In the genomic region with DNA sequence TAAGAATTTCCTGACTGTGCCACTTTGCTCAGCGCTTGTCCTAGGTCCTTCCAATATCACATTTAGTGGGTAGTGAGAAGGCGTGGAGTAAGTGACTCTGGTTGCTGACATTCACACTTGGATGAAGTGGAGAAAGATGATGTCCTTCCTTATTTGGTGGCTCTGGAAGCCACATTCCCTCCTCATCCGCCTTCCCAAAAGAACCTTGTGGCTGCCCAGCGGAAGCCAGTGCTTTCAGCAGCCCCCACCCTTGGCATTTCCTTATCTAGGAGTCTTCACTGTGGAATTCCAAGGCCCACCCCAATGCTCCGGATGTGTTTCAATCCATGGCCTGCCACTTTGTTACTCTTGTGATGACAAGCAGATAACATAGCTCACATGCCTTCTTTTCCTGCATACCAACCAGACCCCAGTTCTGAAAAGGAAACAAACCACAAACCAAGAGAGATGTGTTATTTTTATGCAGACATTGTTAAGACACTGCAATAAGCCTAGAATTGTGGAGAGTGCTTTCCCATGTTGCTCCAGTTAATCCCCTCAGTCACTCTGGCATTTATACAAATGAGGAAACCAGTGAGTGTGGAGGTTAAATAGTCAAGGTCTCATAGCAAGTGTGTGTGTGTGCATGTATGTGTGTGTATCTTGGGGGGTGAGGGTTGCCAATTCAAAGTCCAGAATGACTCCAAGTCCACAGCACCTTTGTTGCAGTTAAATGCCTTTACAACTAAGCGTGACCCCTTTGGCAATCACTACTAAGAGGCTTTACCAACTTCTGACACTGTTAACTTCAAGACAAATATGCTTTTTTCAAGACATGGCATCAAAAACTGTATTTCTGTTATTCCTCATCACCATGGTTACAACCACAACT, we compare ENCODE assay signal across 10 cellular contexts. TPM values are rescaled to one million over a fixed set of nuclear protein-coding genes. Genes with fewer than 3 reads are reported as not detected.
DNase-seq lines count a peak whose midpoint lies in the region; ATAC-seq, FAIRE-seq and TF ChIP-seq lines count a peak whose summit lies in the region.
"Had no signal": no experiment of that assay in that cellular context is flagged by ENCODE, and none has a peak within 500 bp of the region (broad histone marks: within the 10 kb centered on the region; RNA-seq: fewer than 3 reads in every experiment).

No MANE protein-coding gene starts in this region.

- peak overlapping the region; percentile 39; the same call in 1 of the 2 replicates for H3K27ac ChIP-seq in HCT116 (ENCODE audit: low read depth, low read length)
- H3K27ac ChIP-seq in astrocyte (ENCODE audit: low read depth, low read length): peak overlapping the region; percentile 81
- no peak overlapping the region for H3K27ac ChIP-seq in iPS DF 6.9 (ENCODE audit: low read length)

- peak overlapping the region; percentile 97 for H3K27ac Mint-ChIP-seq in astrocyte (ENCODE audit: unreplicated experiment)
- no peak overlapping the region for H3K27ac Mint-ChIP-seq in CD14-positive monocyte
- H3K27ac Mint-ChIP-seq: activated naive CD4-positive, alpha-beta T cell treated with anti-CD3 and anti-CD28 coated beads, Interleukin-2, amount 50 U/mL, for 24 hours had no signal

- H3K4me3 Mint-ChIP-seq in astrocyte (ENCODE audit: unreplicated experiment) (peak overlapping the region; percentile 55), CD14-positive monocyte (no peak overlapping the region)
- H3K4me3 Mint-ChIP-seq: activated naive CD4-positive, alpha-beta T cell treated with anti-CD3 and anti-CD28 coated beads, Interleukin-2, amount 50 U/mL, for 24 hours had no signal

- RAD21 ChIA-PET in HCT116 (lab: Charles Lee; ENCODE audit: low non-redundant PET in 1 of 2, low total read pairs in 2 of 2, uncharacterized antibody in 2 of 2, unreplicated experiment in 2 of 2): no interaction called here

- intact Hi-C loops in HCT116 (cut with micrococcal nuclease) (no loop called here), CD14-positive monocyte (cut with micrococcal nuclease) (no loop called here)

- no peak for TF ChIP-seq RAD21 in HCT116 (IDR thresholded peaks at IDR 0.05; ENCODE audit: low read depth)

- H2AFZ ChIP-seq in HCT116 (ENCODE audit: low read depth, low read length, poor library complexity, severe bottlenecking): no peak overlapping the region
- H2AFZ ChIP-seq in astrocyte (ENCODE audit: low read depth, low read length): no peak overlapping the region

- H3K4me2 ChIP-seq in HCT116 (ENCODE audit: low read length): no peak overlapping the region
- H3K4me2 ChIP-seq in astrocyte (ENCODE audit: low read length): peak overlapping the region; percentile 71

- WGBS in iPS DF 6.9 (ENCODE audit: insufficient coverage, insufficient read length): no CpG with 5 or more reads among the region's 6 CpGs

- no peak overlapping the region for H3K9ac ChIP-seq in HCT116 (ENCODE audit: low read length)
- peak overlapping the region; percentile 66 for H3K9ac ChIP-seq in astrocyte (ENCODE audit: low read length)

- H3K36me3 ChIP-seq in HCT116 (ENCODE audit: control insufficient read depth in 1 of 2, insufficient read depth in 2 of 2, low read length in 2 of 2) (no peaks in the 10 kb centered on the region), astrocyte (ENCODE audit: insufficient read depth, low read length) (no peaks in the 10 kb centered on the region), iPS DF 6.9 (ENCODE audit: control insufficient read depth, insufficient read depth, low read length) (no peaks in the 10 kb centered on the region)

- FAIRE-seq in astrocyte (lab: Jason Lieb, UNC): peak; percentile 98

- BruUV-seq in HCT116 (replicated peaks; lab: Mats Ljungman, UMichigan): no TSS peak

- H3K9me3 Mint-ChIP-seq in astrocyte (ENCODE audit: unreplicated experiment): no peaks in the 10 kb centered on the region
- H3K9me3 Mint-ChIP-seq in CD14-positive monocyte: peaks cover 0 to 2% (median 0%) of the 10 kb centered on the region in 7 donors
- H3K9me3 Mint-ChIP-seq: activated naive CD4-positive, alpha-beta T cell treated with anti-CD3 and anti-CD28 coated beads, Interleukin-2, amount 50 U/mL, for 24 hours had no signal

- H4K20me1 ChIP-seq in HCT116 (ENCODE audit: insufficient read depth) (no peaks in the 10 kb centered on the region), astrocyte (ENCODE audit: insufficient read depth, low read length) (no peaks in the 10 kb centered on the region)

- H3K4me1 Mint-ChIP-seq in astrocyte (ENCODE audit: low read depth, unreplicated experiment): peaks cover 75% of the 10 kb centered on the region
- no peaks in the 10 kb centered on the region for H3K4me1 Mint-ChIP-seq in CD14-positive monocyte
- H3K4me1 Mint-ChIP-seq: activated naive CD4-positive, alpha-beta T cell treated with anti-CD3 and anti-CD28 coated beads, Interleukin-2, amount 50 U/mL, for 24 hours had no signal

- no peaks in the 10 kb centered on the region for H3K9me2 ChIP-seq in HCT116 (ENCODE audit: insufficient read depth)

- H3K4me3 ChIP-seq in HCT116 (replicated peaks in 1 of 2; ENCODE audit: low read depth in 1 of 2, low read length in 2 of 2): no peak overlapping the region
- H3K4me3 ChIP-seq in astrocyte (ENCODE audit: insufficient read depth, low read depth, low read length): peak overlapping the region; percentile 27
- no peak overlapping the region for H3K4me3 ChIP-seq in iPS DF 6.9 (ENCODE audit: low read length)

- TF ChIP-seq CTCF in HCT116 (IDR thresholded peaks at IDR 0.05 in 2 of 3, conservative IDR thresholded peaks at IDR 0.05 in 1 of 3; ENCODE audit: borderline replicate concordance in 1 of 3, insufficient read depth in 1 of 3, low read depth in 2 of 3, low read length in 2 of 3): no peak
- TF ChIP-seq CTCF in astrocyte (IDR thresholded peaks at IDR 0.05; ENCODE audit: insufficient read depth, low read depth, low read length): no peak
- no peak for TF ChIP-seq CTCF in CD14-positive monocyte (IDR thresholded peaks at IDR 0.05)

- peaks cover 15 to 27% of the 10 kb centered on the region in 2 experiments for H3K4me1 ChIP-seq in HCT116 (ENCODE audit: control insufficient read depth in 1 of 2, insufficient read depth in 2 of 2, low read length in 2 of 2)
- H3K4me1 ChIP-seq in astrocyte (ENCODE audit: insufficient read depth, low read length): peaks cover 37% of the 10 kb centered on the region
- no peaks in the 10 kb centered on the region; the same call in 1 of the 2 replicates for H3K4me1 ChIP-seq in iPS DF 6.9 (ENCODE audit: control insufficient read depth, insufficient read depth, low read length)

- H3K36me3 Mint-ChIP-seq in astrocyte (ENCODE audit: low read depth, unreplicated experiment) (no peaks in the 10 kb centered on the region), CD14-positive monocyte (no peaks in the 10 kb centered on the region)
- H3K36me3 Mint-ChIP-seq: activated naive CD4-positive, alpha-beta T cell treated with anti-CD3 and anti-CD28 coated beads, Interleukin-2, amount 50 U/mL, for 24 hours had no signal

- H3K27me3 Mint-ChIP-seq in astrocyte (ENCODE audit: low read depth, unreplicated experiment) (no peaks in the 10 kb centered on the region), CD14-positive monocyte (ENCODE audit: low read depth in 3 of 3) (peaks cover 0 to 6% (median 3%) of the 10 kb centered on the region in 3 donors)

- DNase-seq in HCT116 (ENCODE audit: low read depth, low spot score): no peak
- peak; percentile 98 for DNase-seq in astrocyte (ENCODE audit: low read depth)
- DNase-seq in iPS DF 6.9 (ENCODE audit: low read depth, low spot score): peak; percentile 55
- DNase-seq in stromal cell of bone marrow (ENCODE audit: low read depth): peak; percentile 75
- no peak for DNase-seq in nucleus accumbens (lab: John Stamatoyannopoulos, UW)
- no peak for DNase-seq in CD14-positive monocyte (ENCODE audit: low spot score)
- DNase-seq in activated CD4-positive, alpha-beta T cell treated with anti-CD3 and anti-CD28 coated beads for 48 hours: no peak
- DNase-seq: NCI-H2029 had no signal

- POLR2A ChIA-PET in HCT116 (lab: Charles Lee): no interaction called here

- H3K27me3 ChIP-seq in HCT116 (ENCODE audit: insufficient read depth, low read length): no peaks in the 10 kb centered on the region
- H3K27me3 ChIP-seq in astrocyte (ENCODE audit: insufficient read depth, low read length): no peaks in the 10 kb centered on the region
- peaks cover 36% of the 10 kb centered on the region for H3K27me3 ChIP-seq in iPS DF 6.9 (ENCODE audit: control insufficient read depth, insufficient read depth, low read length)

- no peaks in the 10 kb centered on the region for H3K9me3 ChIP-seq in HCT116 (ENCODE audit: control insufficient read depth in 1 of 2, insufficient read depth in 1 of 2, low read depth in 1 of 2, low read length in 2 of 2)
- no peaks in the 10 kb centered on the region for H3K9me3 ChIP-seq in astrocyte (ENCODE audit: insufficient read depth, low read depth, low read length)
- H3K9me3 ChIP-seq in iPS DF 6.9 (ENCODE audit: control insufficient read depth, insufficient read depth, low read length): no peaks in the 10 kb centered on the region

- no peak for ATAC-seq in HCT116
- ATAC-seq in HG03521 (IDR thresholded peaks at IDR 0.05; ENCODE audit: unreplicated experiment): no peak

- no peak for TF ChIP-seq POLR2A in HCT116 (IDR thresholded peaks at IDR 0.05; ENCODE audit: borderline replicate concordance, extremely low read depth, insufficient read depth, insufficient read length)

- H3K79me2 ChIP-seq in HCT116 (ENCODE audit: insufficient read depth, low read length) (no peaks in the 10 kb centered on the region), astrocyte (ENCODE audit: insufficient read depth, low read length) (no peaks in the 10 kb centered on the region)

- CTCF ChIA-PET in HCT116 (lab: Charles Lee): no interaction called here

TF ChIP-seq in HCT116, 20 proteins besides CTCF, POLR2A, EP300 and RAD21 (continues in another document):
- no peak for TF ChIP-seq FOSL1 (IDR thresholded peaks at IDR 0.05; ENCODE audit: low read depth)
- no peak for TF ChIP-seq EZH2 (IDR thresholded peaks at IDR 0.05)
- no peak for TF ChIP-seq SIN3A (IDR thresholded peaks at IDR 0.05; ENCODE audit: low read depth)
- no peak for TF ChIP-seq YY1 (IDR thresholded peaks at IDR 0.05; ENCODE audit: extremely low read depth, insufficient replicate concordance, low read depth, low read length)
- no peak for TF ChIP-seq ZNF274 (IDR thresholded peaks at IDR 0.05; ENCODE audit: low read depth, low read length)
- no peak for TF ChIP-seq SRF (IDR thresholded peaks at IDR 0.05; ENCODE audit: low read depth)
- no peak for TF ChIP-seq CEBPB (IDR thresholded peaks at IDR 0.05; ENCODE audit: low read depth)
- no peak for TF ChIP-seq POLR2AphosphoS5 (IDR thresholded peaks at IDR 0.05; ENCODE audit: low read depth, low read length)
- no peak for TF ChIP-seq JUND (IDR thresholded peaks at IDR 0.05)

RNA-seq across cellular contexts. Expression of gene ANKRD1, which starts 10.3 kb away (rescaled TPM):
- total RNA-seq in HCT116 (2021; ENCODE audit: unreplicated experiment): not detected
- polyA plus RNA-seq in HCT116 (2012): not detected in 2 replicates
- total RNA-seq in astrocyte: 841 and 913 TPM in 2 replicates
- polyA plus RNA-seq in CD14-positive monocyte: not detected

RNA-seq across cellular contexts. Expression of gene RPP30, which starts 59.4 kb away (rescaled TPM):
- 56.8 TPM for total RNA-seq in HCT116 (2021; ENCODE audit: unreplicated experiment)
- 18.8 and 32.8 TPM in 2 replicates for polyA plus RNA-seq in HCT116 (2012)
- 24.9 and 32.0 TPM in 2 replicates for total RNA-seq in astrocyte
- polyA plus RNA-seq in CD14-positive monocyte: 10 to 100 TPM; 40.3 to 42.9 TPM

Comparison
In these comparisons a context has a peak if more than half of its experiments do, and no peak if none do; other contexts are left out.
1. DNase-seq: peak in astrocyte (single experiment), iPS DF 6.9 (single experiment) and stromal cell of bone marrow (single experiment); none in HCT116 (single experiment), nucleus accumbens (0 of 56), CD14-positive monocyte (single experiment) and activated CD4-positive, alpha-beta T cell treated with anti-CD3 and anti-CD28 coated beads for 48 hours (single experiment).
2. RNA of gene ANKRD1, which starts 10.3 kb away (total RNA-seq): 841 to 913 TPM in astrocyte; not detected in HCT116 (single experiment); every median in the first group is over 100 times any median in the second.